ENCODE assay signal across 7 cellular contexts in the genomic region with DNA sequence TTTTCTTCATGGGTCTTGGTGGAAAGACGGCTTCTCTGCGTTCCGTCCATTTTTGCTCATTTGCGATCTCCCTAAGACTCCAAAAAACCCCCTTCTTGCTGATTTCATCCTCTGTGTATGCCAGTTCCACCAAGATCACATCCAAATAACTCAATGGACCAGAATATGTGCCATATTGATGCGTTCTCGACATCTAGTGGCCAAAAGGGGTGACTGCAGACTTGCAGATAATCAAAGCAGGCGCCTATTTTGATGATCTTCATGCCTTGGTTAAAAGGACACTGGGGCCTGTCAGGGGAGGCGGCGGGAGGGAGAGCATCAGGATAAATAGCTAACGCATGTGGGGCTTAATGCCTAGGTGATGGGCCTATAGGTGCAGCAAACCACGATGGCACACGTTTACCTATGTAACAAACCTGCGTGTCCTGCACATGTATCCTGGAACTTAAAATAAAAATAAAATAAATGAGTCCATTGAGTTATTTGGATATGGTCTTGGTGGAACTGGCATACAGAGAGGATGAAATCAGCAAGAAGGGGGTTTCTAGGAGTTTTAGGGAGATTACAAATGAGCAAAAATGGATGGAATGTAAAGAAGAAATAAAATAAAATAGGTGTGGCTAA.
DNase-seq lines count a peak whose midpoint lies in the region; ATAC-seq lines count a peak whose summit lies in the region.

No MANE protein-coding gene starts in this region.

- no peak for ATAC-seq in GM21717 (IDR thresholded peaks at IDR 0.05; ENCODE audit: unreplicated experiment)

- H3K4me3 Mint-ChIP-seq in activated CD4-positive, alpha-beta memory T cell treated with anti-CD3 and anti-CD28 coated beads, Interleukin-2, amount 10 ng/mL, durations not matched to agents 7 days and 5 days = no peak overlapping the region

- peak; percentile 66 for DNase-seq in ELR (ENCODE audit: low read depth)
- peak; percentile 49 for DNase-seq in H4 (ENCODE audit: low spot score)
- DNase-seq in NCI-H2029 treated with DMSO at 0.1 percent for 48 hours (lab: John Stamatoyannopoulos, UW) = peak; percentile 29
- DNase-seq in activated CD4-positive, alpha-beta memory T cell treated with anti-CD3 and anti-CD28 coated beads, Interleukin-2, amount 10 ng/mL, durations not matched to agents 7 days and 5 days = peak; percentile 30
- DNase-seq in glomerular endothelial cell (ENCODE audit: extremely low read depth, low read depth, low spot score) = peak; percentile 10
- peak in 6 of 10 donors; percentile 35 to 85 (median 52) for DNase-seq in posterior cingulate gyrus

- H3K4me1 Mint-ChIP-seq in activated CD4-positive, alpha-beta memory T cell treated with anti-CD3 and anti-CD28 coated beads, Interleukin-2, amount 10 ng/mL, durations not matched to agents 7 days and 5 days = no peaks in the 10 kb centered on the region

- intact Hi-C loops in posterior cingulate gyrus (cut with DNase I) = loop anchor here (1.0 to 2.0 kb wide), 2 partner anchors 79 to 96 kb away; no protein-coding TSS in a partner anchor

- H3K27ac Mint-ChIP-seq in activated CD4-positive, alpha-beta memory T cell treated with anti-CD3 and anti-CD28 coated beads, Interleukin-2, amount 10 ng/mL, durations not matched to agents 7 days and 5 days = no peak overlapping the region

- CTCF ChIA-PET in activated CD4-positive, alpha-beta memory T cell treated with anti-CD3 and anti-CD28 coated beads, Interleukin-2, amount 10 ng/mL, durations not matched to agents 7 days and 5 days (lab: Charles Lee) = interaction anchor here (1.2 to 2.1 kb wide), 4 partner anchors 17 to 235 kb away, joined by 3 to 6 read pairs (median 4); no protein-coding TSS in a partner anchor

- peaks cover 2% of the 10 kb centered on the region for H3K9me3 Mint-ChIP-seq in activated CD4-positive, alpha-beta memory T cell treated with anti-CD3 and anti-CD28 coated beads, Interleukin-2, amount 10 ng/mL, durations not matched to agents 7 days and 5 days

- no peaks in the 10 kb centered on the region for H3K27me3 Mint-ChIP-seq in activated CD4-positive, alpha-beta memory T cell treated with anti-CD3 and anti-CD28 coated beads, Interleukin-2, amount 10 ng/mL, durations not matched to agents 7 days and 5 days

- no peaks in the 10 kb centered on the region for H3K36me3 Mint-ChIP-seq in activated CD4-positive, alpha-beta memory T cell treated with anti-CD3 and anti-CD28 coated beads, Interleukin-2, amount 10 ng/mL, durations not matched to agents 7 days and 5 days (ENCODE audit: low read depth)

- POLR2A ChIA-PET in activated CD4-positive, alpha-beta memory T cell treated with anti-CD3 and anti-CD28 coated beads, Interleukin-2, amount 10 ng/mL, durations not matched to agents 7 days and 5 days (lab: Charles Lee) = no interaction called here

Comparison
In these comparisons a context has a peak if more than half of its experiments do, and no peak if none do; other contexts are left out.
1. DNase-seq: peak in every context shown above with its lines; median percentile 66 in ELR; 52 in posterior cingulate gyrus; 49 in H4; 30 in activated CD4-positive, alpha-beta memory T cell treated with anti-CD3 and anti-CD28 coated beads, Interleukin-2, amount 10 ng/mL, durations not matched to agents 7 days and 5 days; 29 in NCI-H2029 treated with DMSO at 0.1 percent for 48 hours; 10 in glomerular endothelial cell.